ENCODE assay signal across 12 cellular contexts in the genomic region with DNA sequence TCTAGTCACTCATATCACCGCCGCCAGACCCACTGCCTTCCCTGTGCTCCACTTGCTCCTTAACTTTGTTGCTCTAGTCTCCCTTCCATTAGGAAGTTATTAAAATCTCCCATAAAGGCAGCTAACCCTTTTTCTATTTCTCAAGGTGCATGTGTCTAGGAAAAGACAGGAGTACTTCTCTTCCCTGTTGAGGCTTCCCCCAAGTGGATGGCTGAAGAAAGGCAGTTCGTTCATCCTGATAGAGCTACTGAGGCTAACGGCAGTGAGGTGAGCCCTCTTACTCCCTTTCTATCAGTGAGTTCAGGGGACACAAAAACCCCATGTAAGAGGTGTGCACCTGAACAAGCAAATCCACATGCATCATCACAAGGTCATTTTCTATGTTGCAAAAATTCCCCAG.
DNase-seq lines count a peak whose midpoint lies in the region; ATAC-seq, FAIRE-seq and TF ChIP-seq lines count a peak whose summit lies in the region.
"Had no signal": no experiment of that assay in that cellular context is flagged by ENCODE, and none has a peak within 500 bp of the region (broad histone marks: within the 10 kb centered on the region; RNA-seq: fewer than 3 reads in every experiment).

No MANE protein-coding gene starts in this region.

- DNase-seq in NCI-H82 (lab: John Stamatoyannopoulos, UW) = peak; percentile 60
- no peak for DNase-seq in NCI-H82 treated with DMSO at 0.1 percent for 48 hours (lab: John Stamatoyannopoulos, UW; ENCODE audit: unreplicated experiment)
- DNase-seq in Karpas-422 = peak; percentile 62
- peak in 1 of 4 experiments; percentile 2 for DNase-seq in K562 (ENCODE audit: extremely low read depth in 1 of 4, low spot score in 3 of 4)
- DNase-seq in testis = peak; percentile 23
- DNase-seq in cerebellar nuclear complex (lab: John Stamatoyannopoulos, UW) = no peak
- DNase-seq in glomerular visceral epithelial cell (ENCODE audit: extremely low spot score) = no peak
- DNase-seq in activated naive CD4-positive, alpha-beta T cell treated with anti-CD3 and anti-CD28 coated beads, Interleukin-2, amount 50 U/mL, for 72 hours (ENCODE audit: low spot score in 2 of 2) = no peak
- DNase-seq: activated CD8-positive, alpha-beta memory T cell treated with anti-CD3 and anti-CD28 coated beads for 24 hours; mucosa of descending colon; small intestine; T-helper 17 cell had no signal

- intact Hi-C loops in K562 (cut with micrococcal nuclease) (loop anchor here (10.0 kb wide), 1 partner anchor 178 kb away; no protein-coding TSS in a partner anchor), testis (cut with DNase I; ENCODE audit: low total_unique reads) (no loop called here)

- no peak overlapping the region for H3K27ac Mint-ChIP-seq in activated naive CD4-positive, alpha-beta T cell treated with anti-CD3 and anti-CD28 coated beads, Interleukin-2, amount 50 U/mL, for 72 hours
- H3K27ac Mint-ChIP-seq: T-helper 17 cell had no signal

- 0 out of 2 replicates have a peak overlapping the region, but pooled peaks have one; percentile 39 for H3K27ac ChIP-seq in Karpas-422 (ENCODE audit: low read length)
- H3K27ac ChIP-seq in K562 (ENCODE audit: extremely low read depth, low read depth, low read length) = no peak overlapping the region
- no peak overlapping the region for H3K27ac ChIP-seq in testis

- in situ Hi-C loops in K562 (cut with MboI) = no loop called here

- H3K79me2 ChIP-seq in Karpas-422 (ENCODE audit: low read length) = no peaks in the 10 kb centered on the region
- no peaks in the 10 kb centered on the region for H3K79me2 ChIP-seq in K562 (ENCODE audit: control insufficient read depth, insufficient read depth, low read length)

- peaks cover 7% of the 10 kb centered on the region; the same call in 1 of the 2 replicates for H3K36me3 ChIP-seq in Karpas-422 (ENCODE audit: insufficient read depth, low read length)
- no peaks in the 10 kb centered on the region for H3K36me3 ChIP-seq in K562 (ENCODE audit: control insufficient read depth, insufficient read depth, low read length)
- H3K36me3 ChIP-seq in testis (ENCODE audit: low read depth, missing control alignments) = no peaks in the 10 kb centered on the region

- H3K9me3 ChIP-seq in Karpas-422 (ENCODE audit: low read length) = no peaks in the 10 kb centered on the region
- no peaks in the 10 kb centered on the region for H3K9me3 ChIP-seq in K562 (replicated peaks; ENCODE audit: control insufficient read depth, insufficient read depth, low read depth, low read length)
- H3K9me3 ChIP-seq in testis = no peaks in the 10 kb centered on the region
- H3K9me3 ChIP-seq: mucosa of descending colon had no signal

- no peaks in the 10 kb centered on the region for H3K36me3 Mint-ChIP-seq in activated naive CD4-positive, alpha-beta T cell treated with anti-CD3 and anti-CD28 coated beads, Interleukin-2, amount 50 U/mL, for 72 hours

- H3K9me2 ChIP-seq in Karpas-422 (replicated peaks; ENCODE audit: insufficient read depth, low read length) = no peaks in the 10 kb centered on the region

- TF ChIP-seq POLR2A in K562 (conservative IDR thresholded peaks at IDR 0.05) (no peak), testis (IDR thresholded peaks at IDR 0.05) (no peak)

- FAIRE-seq in K562 (lab: Jason Lieb, UNC) = no peak
- FAIRE-seq: small intestine had no signal

- CTCF ChIA-PET in K562 (lab: Yijun Ruan, JAX; ENCODE audit: low intra/inter-chr PET ratio) = no interaction called here

- 10% methylated on average over 4 of the region's 4 CpGs for WGBS in K562 (ENCODE audit: insufficient coverage, low coverage, missing lambda C conversion rate)
- WGBS in testis, 2 donors = 54 to 67% methylated on average over 4 of the region's 4 CpGs

- no peak for TF ChIP-seq EP300 in K562 (IDR thresholded peaks at IDR 0.05; ENCODE audit: low read length)

- peak in 1 of 2 experiments; percentile 53; a peak in 3 of 4 replicates for TF ChIP-seq RAD21 in K562 (CRISPR knock-in tag; conservative IDR thresholded peaks at IDR 0.05 in 1 of 2, IDR thresholded peaks at IDR 0.05 in 1 of 2)

- H4K20me1 ChIP-seq in Karpas-422 (ENCODE audit: insufficient read depth, low read depth, low read length) (no peaks in the 10 kb centered on the region), K562 (replicated peaks; ENCODE audit: control insufficient read depth, insufficient read depth, low read length) (no peaks in the 10 kb centered on the region)

- TF ChIP-seq CTCF in K562 (IDR thresholded peaks at IDR 0.05 in 2 of 3, conservative IDR thresholded peaks at IDR 0.05 in 1 of 3; ENCODE audit: insufficient read depth in 2 of 3, low read depth in 1 of 3, low read length in 3 of 3) = peak in 1 of 3 experiments; percentile 23; a peak in 2 of 6 replicates
- TF ChIP-seq CTCF in testis (IDR thresholded peaks at IDR 0.05) = peak in 1 of 3 experiments; percentile 20

- H3K4me1 ChIP-seq in Karpas-422 (ENCODE audit: low read length) (peaks cover 63% of the 10 kb centered on the region), K562 (replicated peaks in 1 of 2; ENCODE audit: control insufficient read depth in 2 of 2, insufficient read depth in 2 of 2, low read length in 2 of 2) (no peaks in the 10 kb centered on the region), testis (no peaks in the 10 kb centered on the region)

- peak; percentile 50; the same call in 1 of the 3 replicates for ATAC-seq in K562
- no peak for ATAC-seq in activated naive CD4-positive, alpha-beta T cell treated with anti-CD3 and anti-CD28 coated beads, Interleukin-2, amount 50 U/mL, for 72 hours
- ATAC-seq: mucosa of descending colon, T-helper 17 cell had no signal

- H3K9ac ChIP-seq in Karpas-422 (ENCODE audit: low read length) = no peak overlapping the region
- no peak overlapping the region for H3K9ac ChIP-seq in K562 (ENCODE audit: insufficient read depth in 1 of 2, low read depth in 2 of 2, low read length in 2 of 2)

- H2AFZ ChIP-seq in Karpas-422 (ENCODE audit: low read length) (no peak overlapping the region; the same call in 1 of the 2 replicates), K562 (ENCODE audit: low read depth, low read length) (no peak overlapping the region)

- BruUV-seq in K562 (replicated peaks; lab: Mats Ljungman, UMichigan) = no TSS peak

- POLR2A ChIA-PET in K562 (lab: Yijun Ruan, JAX) = no interaction called here

- H3K9me1 ChIP-seq in K562 (ENCODE audit: control insufficient read depth, insufficient read depth, low read length) = no peaks in the 10 kb centered on the region

- H3K27me3 ChIP-seq in Karpas-422 (ENCODE audit: low read length) (no peaks in the 10 kb centered on the region), K562 (ENCODE audit: control insufficient read depth in 2 of 2, insufficient read depth in 2 of 2, low read length in 2 of 2) (no peaks in the 10 kb centered on the region), testis (no peaks in the 10 kb centered on the region)

- peak overlapping the region; percentile 27 for H3K4me2 ChIP-seq in Karpas-422 (ENCODE audit: low read depth, low read length, poor library complexity, severe bottlenecking)
- H3K4me2 ChIP-seq in K562 (ENCODE audit: insufficient read depth, low read length) = no peak overlapping the region

- H3K9me3 Mint-ChIP-seq in activated naive CD4-positive, alpha-beta T cell treated with anti-CD3 and anti-CD28 coated beads, Interleukin-2, amount 50 U/mL, for 72 hours = no peaks in the 10 kb centered on the region

- no peak overlapping the region for H3K4me3 ChIP-seq in Karpas-422 (ENCODE audit: low read length)
- no peak overlapping the region for H3K4me3 ChIP-seq in K562
- no peak overlapping the region for H3K4me3 ChIP-seq in testis
- H3K4me3 ChIP-seq: mucosa of descending colon had no signal

TF ChIP-seq in K562, 482 proteins besides CTCF, POLR2A, EP300 and RAD21:
- TF ChIP-seq ZNF184 (CRISPR knock-in tag; IDR thresholded peaks at IDR 0.05) = no peak
- TF ChIP-seq CREM (IDR thresholded peaks at IDR 0.05; ENCODE audit: low read depth) = no peak

Comparison
In these comparisons a context has a peak if more than half of its experiments do, and no peak if none do; other contexts are left out.
1. DNase-seq: peak in NCI-H82 (single experiment), Karpas-422 (single experiment) and testis (single experiment); none in NCI-H82 treated with DMSO at 0.1 percent for 48 hours (single experiment), cerebellar nuclear complex (0 of 2), glomerular visceral epithelial cell (single experiment) and activated naive CD4-positive, alpha-beta T cell treated with anti-CD3 and anti-CD28 coated beads, Interleukin-2, amount 50 U/mL, for 72 hours (0 of 2).